In genomic region chr17:68097161-68097805, GRCh38 we compare ENCODE assay signal across 17 cellular contexts.
DNase-seq lines count a peak whose midpoint lies in the region; ATAC-seq and TF ChIP-seq lines count a peak whose summit lies in the region.
"Had no signal": no experiment of that assay in that cellular context is flagged by ENCODE, and none has a peak within 500 bp of the region (broad histone marks: within the 10 kb centered on the region; RNA-seq: fewer than 3 reads in every experiment).

No MANE protein-coding gene starts in this region.

- in situ Hi-C loops in transverse colon (cut with MboI; ENCODE audit: low pct_ligation_motif_present in 1 of 4, low pct_unique_long_range_greater_than_20kb in 1 of 4, low sequenced_read_pairs in 3 of 4) = no loop called here

- H3K27ac ChIP-seq in smooth muscle cell (ENCODE audit: low read depth) (peak overlapping the region; percentile 38), transverse colon (no peak overlapping the region)
- H3K27ac ChIP-seq: BLaER1 had no signal

- ATAC-seq in activated CD8-positive, alpha-beta T cell treated with anti-CD3 and anti-CD28 coated beads, Interleukin-2, amount 10 ng/mL, durations not matched to agents 7 days and 5 days = no peak
- no peak for ATAC-seq in activated CD8-positive, alpha-beta T cell treated with anti-CD3 and anti-CD28 coated beads for 36 hours
- ATAC-seq in GM19023 (IDR thresholded peaks at IDR 0.05; ENCODE audit: unreplicated experiment) = no peak
- ATAC-seq: Right ventricle myocardium inferior had no signal

- POLR2A ChIA-PET in activated CD8-positive, alpha-beta T cell treated with anti-CD3 and anti-CD28 coated beads, Interleukin-2, amount 10 ng/mL, durations not matched to agents 7 days and 5 days (lab: Charles Lee) = no interaction called here
- POLR2A ChIA-PET in activated CD8-positive, alpha-beta T cell treated with anti-CD3 and anti-CD28 coated beads for 36 hours (lab: Charles Lee) = no interaction called here

- H3K27me3 ChIP-seq in MG63 (no peaks in the 10 kb centered on the region), smooth muscle cell (ENCODE audit: low read depth) (no peaks in the 10 kb centered on the region), transverse colon (no peaks in the 10 kb centered on the region)

- no peak overlapping the region for H3K4me3 Mint-ChIP-seq in activated CD8-positive, alpha-beta T cell treated with anti-CD3 and anti-CD28 coated beads, Interleukin-2, amount 10 ng/mL, durations not matched to agents 7 days and 5 days
- H3K4me3 Mint-ChIP-seq in activated CD8-positive, alpha-beta T cell treated with anti-CD3 and anti-CD28 coated beads for 36 hours = no peak overlapping the region
- H3K4me3 Mint-ChIP-seq: HFFc6 had no signal

- TF ChIP-seq POLR2A in transverse colon (IDR thresholded peaks at IDR 0.05) = no peak

- 55% methylated on average over 9 of the region's 9 CpGs for WGBS in smooth muscle cell (ENCODE audit: low lambda C conversion rate)
- WGBS in transverse colon (ENCODE audit: low coverage in 1 of 2), 2 donors = 77 to 80% methylated on average over 5 to 9 of the region's 9 CpGs

- peaks cover 19% of the 10 kb centered on the region for H3K4me1 Mint-ChIP-seq in activated CD8-positive, alpha-beta T cell treated with anti-CD3 and anti-CD28 coated beads, Interleukin-2, amount 10 ng/mL, durations not matched to agents 7 days and 5 days (ENCODE audit: low read depth)
- H3K4me1 Mint-ChIP-seq in activated CD8-positive, alpha-beta T cell treated with anti-CD3 and anti-CD28 coated beads for 36 hours (ENCODE audit: low read depth) = peaks cover 8% of the 10 kb centered on the region

- peaks cover 4% of the 10 kb centered on the region for H3K36me3 Mint-ChIP-seq in activated CD8-positive, alpha-beta T cell treated with anti-CD3 and anti-CD28 coated beads, Interleukin-2, amount 10 ng/mL, durations not matched to agents 7 days and 5 days (ENCODE audit: low read depth)
- H3K36me3 Mint-ChIP-seq in activated CD8-positive, alpha-beta T cell treated with anti-CD3 and anti-CD28 coated beads for 36 hours (ENCODE audit: low read depth) = no peaks in the 10 kb centered on the region

- no peak overlapping the region for H3K4me3 ChIP-seq in MG63
- no peak overlapping the region for H3K4me3 ChIP-seq in smooth muscle cell
- no peak overlapping the region for H3K4me3 ChIP-seq in transverse colon
- H3K4me3 ChIP-seq: BLaER1 had no signal

- peaks cover under 1% of the 10 kb centered on the region for H3K79me2 ChIP-seq in smooth muscle cell (ENCODE audit: low read depth)

- H3K9me3 Mint-ChIP-seq in activated CD8-positive, alpha-beta T cell treated with anti-CD3 and anti-CD28 coated beads, Interleukin-2, amount 10 ng/mL, durations not matched to agents 7 days and 5 days (ENCODE audit: insufficient read depth) = no peaks in the 10 kb centered on the region
- H3K9me3 Mint-ChIP-seq in activated CD8-positive, alpha-beta T cell treated with anti-CD3 and anti-CD28 coated beads for 36 hours = no peaks in the 10 kb centered on the region
- H3K9me3 Mint-ChIP-seq: HFFc6 had no signal

- H3K36me3 ChIP-seq in MG63 = no peaks in the 10 kb centered on the region
- H3K36me3 ChIP-seq in smooth muscle cell (ENCODE audit: low read depth) = no peaks in the 10 kb centered on the region
- H3K36me3 ChIP-seq in transverse colon = no peaks in the 10 kb centered on the region
- H3K36me3 ChIP-seq: BLaER1 had no signal

- TF ChIP-seq CTCF in activated CD8-positive, alpha-beta T cell treated with anti-CD3 and anti-CD28 coated beads for 36 hours (IDR thresholded peaks at IDR 0.05) = no peak
- TF ChIP-seq CTCF in smooth muscle cell (IDR thresholded peaks at IDR 0.05; ENCODE audit: borderline replicate concordance, insufficient read depth, poor library complexity, severe bottlenecking) (no peak), transverse colon (IDR thresholded peaks at IDR 0.05) (no peak)

- H3K9me3 ChIP-seq in MG63 = no peaks in the 10 kb centered on the region
- no peaks in the 10 kb centered on the region for H3K9me3 ChIP-seq in smooth muscle cell (replicated peaks; ENCODE audit: low read depth)
- H3K9me3 ChIP-seq in transverse colon = no peaks in the 10 kb centered on the region

- no peak overlapping the region for H2AFZ ChIP-seq in smooth muscle cell (ENCODE audit: low read depth)

- CTCF ChIA-PET in activated CD8-positive, alpha-beta T cell treated with anti-CD3 and anti-CD28 coated beads, Interleukin-2, amount 10 ng/mL, durations not matched to agents 7 days and 5 days (lab: Charles Lee) = no interaction called here
- CTCF ChIA-PET in activated CD8-positive, alpha-beta T cell treated with anti-CD3 and anti-CD28 coated beads for 36 hours (lab: Charles Lee) = no interaction called here

- DNase-seq in activated CD8-positive, alpha-beta T cell treated with anti-CD3 and anti-CD28 coated beads, Interleukin-2, amount 10 ng/mL, durations not matched to agents 7 days and 5 days = peak; percentile 4
- no peak for DNase-seq in activated CD8-positive, alpha-beta T cell treated with anti-CD3 and anti-CD28 coated beads for 36 hours
- DNase-seq in MG63 (peak; percentile 53), iris pigment epithelial cell (ENCODE audit: low read depth) (peak; percentile 14), smooth muscle cell (lab: John Stamatoyannopoulos, UW; ENCODE audit: unreplicated experiment) (no peak), transverse colon (no peak)
- DNase-seq: CD4-positive, alpha-beta memory T cell; HFFc6; KBM-7; NCI-H1417; NCI-H187 treated with DMSO at 0.1 percent for 48 hours; NCI-H2227 treated with DMSO at 0.1 percent for 48 hours; NCI-H510A treated with DMSO at 0.1 percent for 48 hours; NCI-H774 had no signal

- H3K27me3 Mint-ChIP-seq in activated CD8-positive, alpha-beta T cell treated with anti-CD3 and anti-CD28 coated beads, Interleukin-2, amount 10 ng/mL, durations not matched to agents 7 days and 5 days (ENCODE audit: low read depth) = peaks cover 2% of the 10 kb centered on the region
- no peaks in the 10 kb centered on the region for H3K27me3 Mint-ChIP-seq in activated CD8-positive, alpha-beta T cell treated with anti-CD3 and anti-CD28 coated beads for 36 hours
- H3K27me3 Mint-ChIP-seq: CD4-positive, alpha-beta memory T cell had no signal

- TF ChIP-seq EP300 in transverse colon (IDR thresholded peaks at IDR 0.05; ENCODE audit: low read depth) = no peak

- H3K9ac ChIP-seq in smooth muscle cell (ENCODE audit: low read depth) = no peak overlapping the region
- H3K9ac ChIP-seq: BLaER1 had no signal

- no peaks in the 10 kb centered on the region for H4K20me1 ChIP-seq in smooth muscle cell (ENCODE audit: low read depth)
- H4K20me1 ChIP-seq: BLaER1 had no signal

- peaks cover 3% of the 10 kb centered on the region for H3F3A ChIP-seq in smooth muscle cell (ENCODE audit: low read depth)

- no peak overlapping the region for H3K27ac Mint-ChIP-seq in activated CD8-positive, alpha-beta T cell treated with anti-CD3 and anti-CD28 coated beads, Interleukin-2, amount 10 ng/mL, durations not matched to agents 7 days and 5 days
- no peak overlapping the region for H3K27ac Mint-ChIP-seq in activated CD8-positive, alpha-beta T cell treated with anti-CD3 and anti-CD28 coated beads for 36 hours
- H3K27ac Mint-ChIP-seq: CD4-positive, alpha-beta memory T cell; HFFc6 had no signal

- no peak overlapping the region for H3K4me2 ChIP-seq in smooth muscle cell
- H3K4me2 ChIP-seq: BLaER1 had no signal

- H3K4me1 ChIP-seq in smooth muscle cell (ENCODE audit: low read depth) (no peaks in the 10 kb centered on the region), transverse colon (peaks cover 0 to 7% (median 2%) of the 10 kb centered on the region in 4 donors)

- intact Hi-C loops in activated CD8-positive, alpha-beta T cell treated with anti-CD3 and anti-CD28 coated beads for 36 hours (cut with micrococcal nuclease) = no loop called here
- intact Hi-C loops in transverse colon (cut with DNase I; ENCODE audit: low total_unique reads) = no loop called here

Comparison
In these comparisons a context has a peak if more than half of its experiments do, and no peak if none do; other contexts are left out.
1. DNase-seq: peak in activated CD8-positive, alpha-beta T cell treated with anti-CD3 and anti-CD28 coated beads, Interleukin-2, amount 10 ng/mL, durations not matched to agents 7 days and 5 days (single experiment), MG63 (single experiment) and iris pigment epithelial cell (single experiment); none in activated CD8-positive, alpha-beta T cell treated with anti-CD3 and anti-CD28 coated beads for 36 hours (single experiment), smooth muscle cell (single experiment) and transverse colon (single experiment).